22 cellular contexts compared by ENCODE assay signal in genomic region chr2:99096728-99097127, GRCh38. TPM values are rescaled to one million over a fixed set of nuclear protein-coding genes. Genes with fewer than 3 reads are reported as not detected.
"Had no signal": no experiment of that assay in that cellular context is flagged by ENCODE, and none has a peak within 500 bp of the region (broad histone marks: within the 10 kb centered on the region; RNA-seq: fewer than 3 reads in every experiment).

No MANE protein-coding gene starts in this region.

- H3K36me3 Mint-ChIP-seq: brain had no signal

- FAIRE-seq: astrocyte had no signal

- DNase-seq: activated CD4-positive, alpha-beta memory T cell treated with anti-CD3 and anti-CD28 coated beads, Interleukin-2, amount 10 ng/mL, durations not matched to agents 7 days and 5 days; activated CD4-positive, alpha-beta T cell treated with anti-CD3 and anti-CD28 coated beads for 1 hour; activated CD4-positive, alpha-beta T cell treated with anti-CD3 and anti-CD28 coated beads, Interleukin-2, amount 50 U/mL, for 1 hour; activated CD8-positive, alpha-beta memory T cell treated with anti-CD3 and anti-CD28 coated beads, Interleukin-2, amount 50 U/mL, for 48 hours; activated effector memory CD4-positive, alpha-beta T cell treated with anti-CD3 and anti-CD28 coated beads, Interleukin-2, amount 50 U/mL, for 16 hours; activated naive CD4-positive, alpha-beta T cell treated with anti-CD3 and anti-CD28 coated beads, Interleukin-2, amount 10 ng/mL, durations not matched to agents 7 days and 5 days; amygdala; MG63; NCI-H1105; NCI-H1436; NCI-H1694 treated with DMSO at 0.1 percent for 48 hours; NCI-H2029 treated with DMSO at 0.1 percent for 48 hours; NCI-H446; NCI-H524; PC-9; SHP77 treated with DMSO at 0.1 percent for 48 hours had no signal

- H3K27me3 Mint-ChIP-seq: activated naive CD4-positive, alpha-beta T cell treated with anti-CD3 and anti-CD28 coated beads, Interleukin-2, amount 10 ng/mL, durations not matched to agents 7 days and 5 days had no signal

- H3K4me1 Mint-ChIP-seq: activated CD4-positive, alpha-beta memory T cell treated with anti-CD3 and anti-CD28 coated beads, Interleukin-2, amount 10 ng/mL, durations not matched to agents 7 days and 5 days; brain had no signal

- H3K9me3 Mint-ChIP-seq: central memory CD8-positive, alpha-beta T cell had no signal

- H3K4me3 Mint-ChIP-seq: activated CD4-positive, alpha-beta memory T cell treated with anti-CD3 and anti-CD28 coated beads, Interleukin-2, amount 10 ng/mL, durations not matched to agents 7 days and 5 days; activated naive CD4-positive, alpha-beta T cell treated with anti-CD3 and anti-CD28 coated beads, Interleukin-2, amount 10 ng/mL, durations not matched to agents 7 days and 5 days; activated T-helper 1 cell treated with anti-CD3 and anti-CD28 coated beads, Interleukin-12 subunit alpha, Interleukin-12 subunit beta, Interleukin-2, Interleukin-4 antibody, amounts not matched to agents 30 ng/mL and 10 ng/mL and 1 ng/mL, durations not matched to agents 14 hours and 24 hours and 36 hours; brain; central memory CD8-positive, alpha-beta T cell; T-helper 1 cell treated with Interleukin-12 subunit alpha and Interleukin-12 subunit beta and Interleukin-4 antibody, amounts not matched to agents 30 μg/mL and 1 μg/mL, for 36 hours had no signal

- H3K27ac Mint-ChIP-seq: activated CD4-positive, alpha-beta memory T cell treated with anti-CD3 and anti-CD28 coated beads, Interleukin-2, amount 10 ng/mL, durations not matched to agents 7 days and 5 days; activated naive CD4-positive, alpha-beta T cell treated with anti-CD3 and anti-CD28 coated beads, Interleukin-2, amount 10 ng/mL, durations not matched to agents 7 days and 5 days; activated T-helper 1 cell treated with anti-CD3 and anti-CD28 coated beads, Interleukin-12 subunit alpha, Interleukin-12 subunit beta, Interleukin-2, Interleukin-4 antibody, amounts not matched to agents 30 ng/mL and 10 ng/mL and 1 ng/mL, durations not matched to agents 14 hours and 24 hours and 36 hours; brain; T-helper 1 cell treated with Interleukin-12 subunit alpha and Interleukin-12 subunit beta and Interleukin-4 antibody, amounts not matched to agents 30 μg/mL and 1 μg/mL, for 36 hours had no signal

RNA-seq across cellular contexts. Expression of gene C2orf15, which starts 44.8 kb away (rescaled TPM):
- total RNA-seq: activated T-helper 1 cell treated with anti-CD3 and anti-CD28 coated beads, Interleukin-12 subunit alpha, Interleukin-12 subunit beta, Interleukin-2, Interleukin-4 antibody, amounts not matched to agents 30 ng/mL and 10 ng/mL and 1 ng/mL, durations not matched to agents 14 hours and 24 hours and 36 hours; SK-MEL-5 had no signal
